In genomic region chrX:149610511-149610910, GRCh38 we compare ENCODE assay signal across 34 cellular contexts. TPM values are rescaled to one million over a fixed set of nuclear protein-coding genes. Genes with fewer than 3 reads are reported as not detected.
"Had no signal": no experiment of that assay in that cellular context is flagged by ENCODE, and none has a peak within 500 bp of the region (broad histone marks: within the 10 kb centered on the region; RNA-seq: fewer than 3 reads in every experiment).

No MANE protein-coding gene starts in this region.

- H3K27ac ChIP-seq: ascending aorta, breast epithelium, coronary artery, dorsolateral prefrontal cortex, esophagus muscularis mucosa, foreskin keratinocyte, gastrocnemius medialis, heart left ventricle had no signal

- H3K36me3 ChIP-seq: ascending aorta, breast epithelium, gastrocnemius medialis had no signal

- H3K4me1 Mint-ChIP-seq: activated CD4-positive, alpha-beta T cell treated with anti-CD3 and anti-CD28 coated beads, Interleukin-2, amount 10 ng/mL, durations not matched to agents 7 days and 5 days; activated naive CD4-positive, alpha-beta T cell treated with anti-CD3 and anti-CD28 coated beads, Interleukin-2, amount 10 ng/mL, durations not matched to agents 7 days and 5 days; brain had no signal

- H3K27me3 ChIP-seq: ascending aorta, esophagus muscularis mucosa, foreskin keratinocyte, gastrocnemius medialis, heart left ventricle had no signal

- ATAC-seq: activated naive CD4-positive, alpha-beta T cell treated with anti-CD3 and anti-CD28 coated beads, Interleukin-2, amount 50 U/mL, for 72 hours; activated T-cell treated with anti-CD3 and anti-CD28 coated beads, Interleukin-2, amount 50 U/mL, for 72 hours; foreskin keratinocyte; gastrocnemius medialis; heart left ventricle; T-helper 17 cell had no signal

- H3K27ac Mint-ChIP-seq: activated CD4-positive, alpha-beta memory T cell treated with anti-CD3 and anti-CD28 coated beads, Interleukin-2, amount 10 ng/mL, durations not matched to agents 7 days and 5 days; activated CD4-positive, alpha-beta T cell treated with anti-CD3 and anti-CD28 coated beads, Interleukin-2, amount 10 ng/mL, durations not matched to agents 7 days and 5 days; activated naive CD4-positive, alpha-beta T cell treated with anti-CD3 and anti-CD28 coated beads, Interleukin-2, amount 10 ng/mL, durations not matched to agents 7 days and 5 days; activated naive CD4-positive, alpha-beta T cell treated with anti-CD3 and anti-CD28 coated beads, Interleukin-2, amount 50 U/mL, for 72 hours; activated naive CD8-positive, alpha-beta T cell treated with anti-CD3 and anti-CD28 coated beads, Interleukin-2, amount 10 ng/mL, durations not matched to agents 7 days and 5 days; activated T-cell treated with anti-CD3 and anti-CD28 coated beads, Interleukin-2, amount 50 U/mL, for 24 hours; dendritic cell treated with granulocyte-macrophage colony-stimulating factor and Interleukin-4, amounts not matched to agents 40 ng/mL and 50 ng/mL, for 4 days; T-helper 17 cell; T-helper 2 cell treated with Interferon-gamma antibody and Interleukin-4, amounts not matched to agents 5 μg/mL and 100 μg/mL, for 36 hours had no signal

- H3K9me3 ChIP-seq: ascending aorta, breast epithelium, esophagus muscularis mucosa, gastrocnemius medialis, heart left ventricle had no signal

- DNase-seq: activated CD4-positive, alpha-beta memory T cell treated with anti-CD3 and anti-CD28 coated beads, Interleukin-2, amount 10 ng/mL, durations not matched to agents 7 days and 5 days; activated CD4-positive, alpha-beta T cell treated with anti-CD3 and anti-CD28 coated beads for 1 hour; activated CD4-positive, alpha-beta T cell treated with anti-CD3 and anti-CD28 coated beads for 4 hours; activated CD4-positive, alpha-beta T cell treated with anti-CD3 and anti-CD28 coated beads, Interleukin-2, amount 10 ng/mL, durations not matched to agents 7 days and 5 days; activated CD4-positive, alpha-beta T cell treated with anti-CD3 and anti-CD28 coated beads, Interleukin-2, amount 50 U/mL, for 4 hours; activated CD8-positive, alpha-beta memory T cell treated with anti-CD3 and anti-CD28 coated beads, Interleukin-2, amount 50 U/mL, for 48 hours; activated gamma-delta T cell; activated naive CD4-positive, alpha-beta T cell; activated naive CD4-positive, alpha-beta T cell treated with anti-CD3 and anti-CD28 coated beads, Interleukin-2, amount 10 ng/mL, durations not matched to agents 7 days and 5 days; activated naive CD8-positive, alpha-beta T cell treated with anti-CD3 and anti-CD28 coated beads, Interleukin-2, amount 10 ng/mL, durations not matched to agents 7 days and 5 days; activated T-cell treated with anti-CD3 and anti-CD28 coated beads for 4 hours; activated T-cell treated with anti-CD3 and anti-CD28 coated beads, Interleukin-2, amount 50 U/mL, for 24 hours; activated T-cell treated with anti-CD3 and anti-CD28 coated beads, Interleukin-2, amount 50 U/mL, for 72 hours; dorsolateral prefrontal cortex; effector memory CD4-positive, alpha-beta T cell; erythroblast; foreskin keratinocyte; gastrocnemius medialis; glutamatergic neuron; heart left ventricle; T-helper 1 cell; T-helper 17 cell; T1000 had no signal

- H3K4me3 ChIP-seq: ascending aorta, breast epithelium, coronary artery, dorsolateral prefrontal cortex, esophagus muscularis mucosa, gastrocnemius medialis, heart left ventricle had no signal

- H3K4me3 Mint-ChIP-seq: activated CD4-positive, alpha-beta memory T cell treated with anti-CD3 and anti-CD28 coated beads, Interleukin-2, amount 10 ng/mL, durations not matched to agents 7 days and 5 days; activated CD4-positive, alpha-beta T cell treated with anti-CD3 and anti-CD28 coated beads, Interleukin-2, amount 10 ng/mL, durations not matched to agents 7 days and 5 days; activated naive CD4-positive, alpha-beta T cell treated with anti-CD3 and anti-CD28 coated beads, Interleukin-2, amount 10 ng/mL, durations not matched to agents 7 days and 5 days; activated naive CD8-positive, alpha-beta T cell treated with anti-CD3 and anti-CD28 coated beads, Interleukin-2, amount 10 ng/mL, durations not matched to agents 7 days and 5 days; activated T-cell treated with anti-CD3 and anti-CD28 coated beads, Interleukin-2, amount 50 U/mL, for 24 hours; activated T-cell treated with anti-CD3 and anti-CD28 coated beads, Interleukin-2, amount 50 U/mL, for 72 hours; brain; central memory CD8-positive, alpha-beta T cell; dendritic cell treated with granulocyte-macrophage colony-stimulating factor and Interleukin-4, amounts not matched to agents 40 ng/mL and 50 ng/mL, for 4 days; T-helper 17 cell; T-helper 2 cell treated with Interferon-gamma antibody and Interleukin-4, amounts not matched to agents 5 μg/mL and 100 μg/mL, for 36 hours had no signal

- H3K27me3 Mint-ChIP-seq: activated CD4-positive, alpha-beta memory T cell treated with anti-CD3 and anti-CD28 coated beads, Interleukin-2, amount 10 ng/mL, durations not matched to agents 7 days and 5 days; activated CD4-positive, alpha-beta T cell treated with anti-CD3 and anti-CD28 coated beads, Interleukin-2, amount 10 ng/mL, durations not matched to agents 7 days and 5 days; activated naive CD4-positive, alpha-beta T cell treated with anti-CD3 and anti-CD28 coated beads, Interleukin-2, amount 10 ng/mL, durations not matched to agents 7 days and 5 days; activated naive CD8-positive, alpha-beta T cell treated with anti-CD3 and anti-CD28 coated beads, Interleukin-2, amount 10 ng/mL, durations not matched to agents 7 days and 5 days; brain; central memory CD8-positive, alpha-beta T cell; dendritic cell treated with granulocyte-macrophage colony-stimulating factor and Interleukin-4, amounts not matched to agents 40 ng/mL and 50 ng/mL, for 4 days; T-helper 17 cell had no signal

- H3K9me3 Mint-ChIP-seq: activated CD4-positive, alpha-beta memory T cell treated with anti-CD3 and anti-CD28 coated beads, Interleukin-2, amount 10 ng/mL, durations not matched to agents 7 days and 5 days; activated CD4-positive, alpha-beta T cell treated with anti-CD3 and anti-CD28 coated beads, Interleukin-2, amount 10 ng/mL, durations not matched to agents 7 days and 5 days; activated naive CD4-positive, alpha-beta T cell treated with anti-CD3 and anti-CD28 coated beads, Interleukin-2, amount 10 ng/mL, durations not matched to agents 7 days and 5 days; activated naive CD4-positive, alpha-beta T cell treated with anti-CD3 and anti-CD28 coated beads, Interleukin-2, amount 50 U/mL, for 72 hours; activated naive CD8-positive, alpha-beta T cell treated with anti-CD3 and anti-CD28 coated beads, Interleukin-2, amount 10 ng/mL, durations not matched to agents 7 days and 5 days; activated T-cell treated with anti-CD3 and anti-CD28 coated beads, Interleukin-2, amount 50 U/mL, for 24 hours; activated T-cell treated with anti-CD3 and anti-CD28 coated beads, Interleukin-2, amount 50 U/mL, for 72 hours; central memory CD8-positive, alpha-beta T cell; dendritic cell treated with granulocyte-macrophage colony-stimulating factor and Interleukin-4, amounts not matched to agents 40 ng/mL and 50 ng/mL, for 4 days; T-helper 2 cell treated with Interferon-gamma antibody and Interleukin-4, amounts not matched to agents 5 μg/mL and 100 μg/mL, for 36 hours had no signal

- H3K4me1 ChIP-seq: ascending aorta, breast epithelium, foreskin keratinocyte, gastrocnemius medialis had no signal

RNA-seq across cellular contexts. Expression of gene HSFX2, which starts 15.4 kb away (rescaled TPM):
- total RNA-seq: activated CD4-positive, alpha-beta memory T cell treated with anti-CD3 and anti-CD28 coated beads, Interleukin-2, amount 10 ng/mL, durations not matched to agents 7 days and 5 days; activated naive CD4-positive, alpha-beta T cell treated with anti-CD3 and anti-CD28 coated beads, Interleukin-2, amount 50 U/mL, for 72 hours; ascending aorta; cardiac septum; T-helper 17 cell had no signal

RNA-seq across cellular contexts. Expression of gene MAGEA9B, which starts 23.3 kb away (rescaled TPM):
- total RNA-seq: activated CD4-positive, alpha-beta memory T cell treated with anti-CD3 and anti-CD28 coated beads, Interleukin-2, amount 10 ng/mL, durations not matched to agents 7 days and 5 days; activated CD4-positive, alpha-beta T cell treated with anti-CD3 and anti-CD28 coated beads, Interleukin-2, amount 10 ng/mL, durations not matched to agents 7 days and 5 days; activated naive CD4-positive, alpha-beta T cell treated with anti-CD3 and anti-CD28 coated beads, Interleukin-2, amount 50 U/mL, for 72 hours; activated naive CD8-positive, alpha-beta T cell treated with anti-CD3 and anti-CD28 coated beads, Interleukin-2, amount 10 ng/mL, durations not matched to agents 7 days and 5 days; activated T-cell treated with anti-CD3 and anti-CD28 coated beads, Interleukin-2, amount 50 U/mL, for 72 hours; ascending aorta; breast epithelium; cardiac septum; cerebellum; esophagus muscularis mucosa; foreskin keratinocyte; gastrocnemius medialis; heart left ventricle; T-helper 17 cell had no signal
- polyA plus RNA-seq: foreskin keratinocyte, heart left ventricle had no signal
